ENCODE assay signal across 1 cellular context in genomic region chr15:65184944-65185717, GRCh38.
TF ChIP-seq lines count a peak whose summit lies in the region.

CLPX (minus strand) TSS chr15:65185342; CDS start chr15:65185153, 189 bp downstream.

TF ChIP-seq in liver, 16 proteins besides CTCF, POLR2A, EP300 and RAD21 (continued from another document):
- TF ChIP-seq REST (IDR thresholded peaks at IDR 0.05) (peak; percentile 66), YY1 (IDR thresholded peaks at IDR 0.05) (peak; percentile 86)
